Comparison of ENCODE assay signal across 26 cellular contexts in the genomic region with DNA sequence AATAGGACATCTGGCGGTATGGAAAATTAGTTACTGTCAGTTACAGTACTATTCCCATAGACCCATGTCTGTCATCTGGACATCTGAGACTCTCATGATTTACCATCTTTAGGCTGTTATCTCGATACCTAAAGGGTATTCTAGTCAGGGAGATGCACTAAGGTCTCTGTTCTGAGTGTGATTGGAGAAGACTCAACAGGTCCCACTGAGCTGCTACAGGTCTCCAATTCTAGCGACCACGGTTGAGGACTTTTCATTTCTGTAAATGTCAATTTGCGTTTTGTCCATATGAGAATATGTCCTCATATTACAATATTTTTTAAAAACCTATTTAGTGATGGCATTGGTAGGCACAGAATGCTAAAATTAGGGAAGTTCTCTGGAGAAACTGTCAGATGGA.
"Had no signal": no experiment of that assay in that cellular context is flagged by ENCODE, and none has a peak within 500 bp of the region (broad histone marks: within the 10 kb centered on the region; RNA-seq: fewer than 3 reads in every experiment).

No MANE protein-coding gene starts in this region.

- H3K36me3 Mint-ChIP-seq: mesothelial cell of epicardium; naive B cell; naive thymus-derived CD8-positive, alpha-beta T cell had no signal

- DNase-seq: colonic mucosa; cortex of kidney; dermis blood vessel endothelial cell; dorsolateral prefrontal cortex; effector CD4-positive, alpha-beta T cell; effector memory CD4-positive, alpha-beta T cell; erythroblast; esophagus squamous epithelium; foreskin fibroblast; foreskin melanocyte; gastrocnemius medialis; glutamatergic neuron; head of caudate nucleus; heart right ventricle; hippocampal formation; left cardiac atrium; left lung; left ventricle myocardium superior; lower lobe of right lung; mesenchymal stem cell; mucosa of descending colon; naive B cell; naive thymus-derived CD8-positive, alpha-beta T cell had no signal

- H3K9me3 ChIP-seq: colonic mucosa, esophagus squamous epithelium, gastrocnemius medialis, heart right ventricle, left lung, lower lobe of right lung, mucosa of descending colon had no signal

- ATAC-seq: esophagus mucosa; gastrocnemius medialis; heart right ventricle; left cardiac atrium; left lung; left ventricle myocardium superior; lower lobe of right lung; mucosa of descending colon; naive thymus-derived CD8-positive, alpha-beta T cell had no signal

- H3K4me3 Mint-ChIP-seq: mesothelial cell of epicardium; naive B cell; naive thymus-derived CD8-positive, alpha-beta T cell had no signal

- H3K4me1 ChIP-seq: colonic mucosa, esophagus squamous epithelium, gastrocnemius medialis, heart right ventricle, left lung, lower lobe of right lung had no signal

- H3K36me3 ChIP-seq: colonic mucosa, esophagus squamous epithelium, gastrocnemius medialis, heart right ventricle, left lung, lower lobe of right lung had no signal

- H3K4me3 ChIP-seq: colonic mucosa, dorsolateral prefrontal cortex, esophagus squamous epithelium, gastrocnemius medialis, heart right ventricle, left lung, lower lobe of right lung, mucosa of descending colon had no signal

- H3K27ac Mint-ChIP-seq: mesothelial cell of epicardium; naive B cell; naive thymus-derived CD8-positive, alpha-beta T cell had no signal

- H3K27me3 ChIP-seq: colonic mucosa, gastrocnemius medialis had no signal

- H3K27me3 Mint-ChIP-seq: naive B cell had no signal

- H3K4me1 Mint-ChIP-seq: mesothelial cell of epicardium had no signal

- H3K9me3 Mint-ChIP-seq: naive B cell; naive thymus-derived CD8-positive, alpha-beta T cell had no signal

- H3K27ac ChIP-seq: colonic mucosa, dorsolateral prefrontal cortex, epithelial cell of prostate, esophagus squamous epithelium, gastrocnemius medialis, heart right ventricle, left lung, lower lobe of right lung had no signal
